In genomic region chr3:159532577-159532976, GRCh38 we compare ENCODE assay signal across 16 cellular contexts.
"Had no signal": no experiment of that assay in that cellular context is flagged by ENCODE, and none has a peak within 500 bp of the region (broad histone marks: within the 10 kb centered on the region; RNA-seq: fewer than 3 reads in every experiment).

No MANE protein-coding gene starts in this region.

- H3K36me3 ChIP-seq: ascending aorta, esophagus squamous epithelium, heart left ventricle, sigmoid colon had no signal

- H3K4me3 ChIP-seq: ascending aorta, esophagus squamous epithelium, heart left ventricle, psoas muscle, sigmoid colon had no signal

- H3K9me3 ChIP-seq: ascending aorta, esophagus squamous epithelium, heart left ventricle, psoas muscle, sigmoid colon had no signal

- H3K27me3 ChIP-seq: ascending aorta, esophagus squamous epithelium, heart left ventricle, sigmoid colon had no signal

- H3K27ac ChIP-seq: ascending aorta, esophagus squamous epithelium, foreskin keratinocyte, heart left ventricle, psoas muscle, sigmoid colon, VCaP had no signal

- DNase-seq: activated CD4-positive, alpha-beta memory T cell treated with anti-CD3 and anti-CD28 coated beads, Interleukin-2, amount 10 ng/mL, durations not matched to agents 7 days and 5 days; activated CD4-positive, alpha-beta T cell treated with anti-CD3 and anti-CD28 coated beads for 36 hours; activated naive CD8-positive, alpha-beta T cell treated with anti-CD3 and anti-CD28 coated beads, Interleukin-2, amount 10 ng/mL, durations not matched to agents 7 days and 5 days; esophagus squamous epithelium; foreskin keratinocyte; heart left ventricle; islet precursor cell; left ventricle myocardium superior; mesenchymal stem cell; psoas muscle; sigmoid colon; stimulated activated CD4-positive, alpha-beta T cell treated with anti-CD3 and anti-CD28 coated beads, Interleukin-2, amount 100 ng/mL, for 24 hours; stimulated activated naive B cell treated with anti-CD40 and anti-IgM and Interleukin-4, amounts not matched to agents 10 μg/mL and 1 μg/mL and 100 μg/mL, for 72 hours; substantia nigra had no signal

- ATAC-seq: activated CD4-positive, alpha-beta T cell treated with anti-CD3 and anti-CD28 coated beads for 36 hours; foreskin keratinocyte; heart left ventricle; left ventricle myocardium superior; psoas muscle; stimulated activated naive B cell treated with anti-CD40 and anti-IgM and Interleukin-4, amounts not matched to agents 10 μg/mL and 1 μg/mL and 100 μg/mL, for 72 hours had no signal

- H3K4me1 ChIP-seq: ascending aorta, esophagus squamous epithelium, foreskin keratinocyte, heart left ventricle, psoas muscle had no signal
